8 cellular contexts compared by ENCODE assay signal in the genomic region with DNA sequence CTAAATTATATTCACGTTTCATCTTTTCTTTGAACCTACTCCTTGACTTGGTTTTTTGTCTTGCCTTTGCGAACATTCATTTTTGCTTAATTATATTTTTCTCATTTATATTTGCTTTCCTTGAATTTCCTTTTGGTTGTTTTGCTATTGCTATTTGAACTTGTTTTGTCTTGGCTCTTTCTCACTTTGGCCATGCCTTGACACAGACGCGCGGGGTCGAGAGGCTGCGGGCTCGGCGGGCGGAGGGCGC. TPM values are rescaled to one million over a fixed set of nuclear protein-coding genes. Genes with fewer than 3 reads are reported as not detected.
A peak's percentile ranks its signal among the peaks of the same experiment; 100 is the strongest.
DNase-seq lines count a peak whose midpoint lies in the region; ATAC-seq and TF ChIP-seq lines count a peak whose summit lies in the region.

No MANE protein-coding gene starts in this region.

- TF ChIP-seq CTCF in CD8-positive, alpha-beta T cell (IDR thresholded peaks at IDR 0.05) = no peak
- TF ChIP-seq CTCF in RWPE1 (conservative IDR thresholded peaks at IDR 0.05; ENCODE audit: low read depth) (peak; percentile 55; the same call in 1 of the 2 replicates), glutamatergic neuron (IDR thresholded peaks at IDR 0.05; ENCODE audit: partially characterized antibody, unreplicated experiment) (peak; percentile 30), retinal pigment epithelial cell (conservative IDR thresholded peaks at IDR 0.05; ENCODE audit: low read depth, low read length) (no peak)

- H3K27me3 ChIP-seq in CD8-positive, alpha-beta T cell (ENCODE audit: insufficient read depth, low read length) = no peaks in the 10 kb centered on the region

- peak overlapping the region; percentile 82 for H3K4me3 ChIP-seq in CD8-positive, alpha-beta T cell (ENCODE audit: low read depth, low read length)
- H3K4me3 ChIP-seq in retinal pigment epithelial cell (ENCODE audit: low read length) = peak overlapping the region; percentile 75

- no peaks in the 10 kb centered on the region for H3K27me3 Mint-ChIP-seq in CD8-positive, alpha-beta T cell (ENCODE audit: low read depth)
- peaks cover 4% of the 10 kb centered on the region for H3K27me3 Mint-ChIP-seq in glutamatergic neuron (ENCODE audit: unreplicated experiment)
- H3K27me3 Mint-ChIP-seq in activated CD4-positive, alpha-beta T cell treated with anti-CD3 and anti-CD28 coated beads for 36 hours = no peaks in the 10 kb centered on the region

- H3K9me3 Mint-ChIP-seq in CD8-positive, alpha-beta T cell = no peaks in the 10 kb centered on the region
- peaks cover 1% of the 10 kb centered on the region for H3K9me3 Mint-ChIP-seq in glutamatergic neuron (ENCODE audit: unreplicated experiment)
- H3K9me3 Mint-ChIP-seq in activated CD4-positive, alpha-beta T cell treated with anti-CD3 and anti-CD28 coated beads for 36 hours (ENCODE audit: low read depth) = no peaks in the 10 kb centered on the region

- intact Hi-C loops in CD8-positive, alpha-beta T cell (cut with DNase I, micrococcal nuclease) = loop anchor here (1.0 to 10.0 kb wide), 13 partner anchors 12 to 807 kb away; a partner anchor contains a TSS
- intact Hi-C loops in activated CD4-positive, alpha-beta T cell treated with anti-CD3 and anti-CD28 coated beads for 36 hours (cut with DNase I, micrococcal nuclease) = loop anchor here (1.0 to 10.0 kb wide), 11 partner anchors 12 to 501 kb away; a partner anchor contains a TSS

- H3K4me1 Mint-ChIP-seq in CD8-positive, alpha-beta T cell (ENCODE audit: low read depth) = no peaks in the 10 kb centered on the region
- peaks cover 3% of the 10 kb centered on the region for H3K4me1 Mint-ChIP-seq in glutamatergic neuron (ENCODE audit: low read depth, unreplicated experiment)
- H3K4me1 Mint-ChIP-seq in activated CD4-positive, alpha-beta T cell treated with anti-CD3 and anti-CD28 coated beads for 36 hours = peaks cover 11% of the 10 kb centered on the region

- no peak overlapping the region for H3K4me3 Mint-ChIP-seq in CD8-positive, alpha-beta T cell
- no peak overlapping the region for H3K4me3 Mint-ChIP-seq in glutamatergic neuron (ENCODE audit: unreplicated experiment)
- no peak overlapping the region for H3K4me3 Mint-ChIP-seq in activated CD4-positive, alpha-beta T cell treated with anti-CD3 and anti-CD28 coated beads for 36 hours

- ATAC-seq in CD8-positive, alpha-beta T cell = no peak
- ATAC-seq in activated CD4-positive, alpha-beta T cell treated with anti-CD3 and anti-CD28 coated beads for 36 hours = no peak

- no peaks in the 10 kb centered on the region for H3K36me3 Mint-ChIP-seq in CD8-positive, alpha-beta T cell
- H3K36me3 Mint-ChIP-seq in glutamatergic neuron (ENCODE audit: unreplicated experiment) = no peaks in the 10 kb centered on the region
- peaks cover 1% of the 10 kb centered on the region for H3K36me3 Mint-ChIP-seq in activated CD4-positive, alpha-beta T cell treated with anti-CD3 and anti-CD28 coated beads for 36 hours (ENCODE audit: low read depth)

- no peak for DNase-seq in CD8-positive, alpha-beta T cell
- DNase-seq in RWPE1 (ENCODE audit: low spot score) (no peak), glutamatergic neuron (no peak), retinal pigment epithelial cell (ENCODE audit: low read depth) (no peak), SK-N-DZ (ENCODE audit: low spot score) (no peak)
- no peak for DNase-seq in activated CD4-positive, alpha-beta T cell treated with anti-CD3 and anti-CD28 coated beads, Interleukin-2, amount 50 U/mL, for 4 hours
- no peak for DNase-seq in activated CD4-positive, alpha-beta T cell treated with anti-CD3 and anti-CD28 coated beads for 36 hours
- no peak for DNase-seq in stimulated activated CD4-positive, alpha-beta T cell treated with anti-CD3 and anti-CD28 coated beads, Interleukin-1b, Interleukin-23, amount 100 ng/mL, for 48 hours

- H3K27ac Mint-ChIP-seq in CD8-positive, alpha-beta T cell = no peak overlapping the region
- H3K27ac Mint-ChIP-seq in glutamatergic neuron (ENCODE audit: unreplicated experiment) = no peak overlapping the region
- H3K27ac Mint-ChIP-seq in activated CD4-positive, alpha-beta T cell treated with anti-CD3 and anti-CD28 coated beads for 36 hours = no peak overlapping the region

- CTCF ChIA-PET in CD8-positive, alpha-beta T cell (lab: Charles Lee) = interaction anchor here (0.9 to 6.0 kb wide), 12 partner anchors 9 to 381 kb away, joined by 3 to 78 read pairs (median 7); a partner anchor contains a TSS
- CTCF ChIA-PET in RWPE1 (lab: Yijun Ruan, JAX) = interaction anchor here (1.0 to 2.5 kb wide), 3 partner anchors 247 to 259 kb away, joined by 3 to 18 read pairs (median 15); no protein-coding TSS in a partner anchor
- CTCF ChIA-PET in activated CD4-positive, alpha-beta T cell treated with anti-CD3 and anti-CD28 coated beads for 36 hours (lab: Charles Lee) = interaction anchor here (0.6 to 4.3 kb wide), 8 partner anchors 13 to 379 kb away, joined by 3 to 67 read pairs (median 7); a partner anchor contains a TSS

- H3K36me3 ChIP-seq in CD8-positive, alpha-beta T cell (ENCODE audit: insufficient read depth, low read length) = no peaks in the 10 kb centered on the region

- H3K9me3 ChIP-seq in CD8-positive, alpha-beta T cell (ENCODE audit: low read length) = no peaks in the 10 kb centered on the region

- H3K4me1 ChIP-seq in CD8-positive, alpha-beta T cell (ENCODE audit: insufficient read depth, low read length) = peaks cover 14% of the 10 kb centered on the region

- POLR2A ChIA-PET in CD8-positive, alpha-beta T cell (lab: Charles Lee) = interaction anchor here (1.2 kb wide), 1 partner anchor 283 kb away, joined by 3 read pairs; no protein-coding TSS in a partner anchor
- POLR2A ChIA-PET in RWPE1 (lab: Yijun Ruan, JAX; ENCODE audit: low non-redundant PET) = no interaction called here
- POLR2A ChIA-PET in activated CD4-positive, alpha-beta T cell treated with anti-CD3 and anti-CD28 coated beads for 36 hours (lab: Charles Lee) = no interaction called here

- no peak overlapping the region for H3K27ac ChIP-seq in CD8-positive, alpha-beta T cell (ENCODE audit: low read depth, low read length)
- H3K27ac ChIP-seq in RWPE1 = peak overlapping the region; percentile 76

RNA-seq across cellular contexts. Expression of a gene that starts 7.1 kb away (rescaled TPM):
- total RNA-seq in CD8-positive, alpha-beta T cell = 1 to 10 TPM; 1.7 to 1.8 TPM
- 26.3 TPM for total RNA-seq in glutamatergic neuron (ENCODE audit: unreplicated experiment)
- total RNA-seq in activated CD4-positive, alpha-beta T cell treated with anti-CD3 and anti-CD28 coated beads for 36 hours = 10 to 100 TPM; 10.4 to 18.8 TPM
- polyA plus RNA-seq in SK-N-DZ (2014; cell fraction: cytosol; rRNA removed) = 117 and 128 TPM in 2 replicates
- 79.5 and 101 TPM in 2 replicates for polyA plus RNA-seq in SK-N-DZ (2014; cell fraction: nucleus; rRNA removed)

Comparison
In these comparisons a context has a peak if more than half of its experiments do, and no peak if none do; other contexts are left out.
1. CTCF ChIP-seq: peak in RWPE1 (single experiment) and glutamatergic neuron (single experiment); none in CD8-positive, alpha-beta T cell (single experiment) and retinal pigment epithelial cell (single experiment).